ENCODE assay signal across 16 cellular contexts in the genomic region with DNA sequence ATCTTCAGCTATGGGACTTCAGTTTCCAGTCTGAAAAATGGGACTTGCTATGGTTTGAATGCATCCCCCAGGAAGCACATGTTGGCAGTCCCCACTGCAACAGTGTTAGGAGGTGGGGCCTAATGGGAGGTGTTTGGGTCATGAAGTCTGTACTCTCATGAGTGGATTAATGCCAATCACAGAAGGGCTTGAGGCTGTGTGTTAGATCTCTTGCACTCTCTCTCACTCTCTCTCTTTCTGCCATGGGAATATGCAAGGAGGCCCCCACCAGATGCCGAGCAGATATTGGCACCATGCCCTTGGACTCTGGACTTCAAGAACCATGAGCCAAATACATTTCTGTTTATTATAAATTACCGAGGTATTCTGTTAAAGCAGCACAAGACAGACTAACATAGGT. TPM values are rescaled to one million over a fixed set of nuclear protein-coding genes. Genes with fewer than 3 reads are reported as not detected.
DNase-seq lines count a peak whose midpoint lies in the region; ATAC-seq and TF ChIP-seq lines count a peak whose summit lies in the region.
"Had no signal": no experiment of that assay in that cellular context is flagged by ENCODE, and none has a peak within 500 bp of the region (broad histone marks: within the 10 kb centered on the region; RNA-seq: fewer than 3 reads in every experiment).

No MANE protein-coding gene starts in this region.

- H3K9me3 Mint-ChIP-seq in type B pancreatic cell (no peaks in the 10 kb centered on the region), Calu3 (ENCODE audit: low read depth, unreplicated experiment) (no peaks in the 10 kb centered on the region)
- H3K9me3 Mint-ChIP-seq: CD4-positive, CD25-positive, alpha-beta regulatory T cell had no signal

- DNase-seq in NCI-H524 (lab: John Stamatoyannopoulos, UW) (peak; percentile 19 to 40), NCI-H524 treated with DMSO at 0.1 percent for 48 hours (lab: John Stamatoyannopoulos, UW) (no peak), NCI-H446 treated with DMSO at 0.1 percent for 48 hours (lab: John Stamatoyannopoulos, UW) (peak; percentile 47), islet precursor cell (peak; percentile 12), type B pancreatic cell (ENCODE audit: extremely low spot score, unreplicated experiment) (peak; percentile 22), Calu3 (no peak), AG20443 (ENCODE audit: low spot score) (no peak)
- DNase-seq: 8988T; CD4-positive, CD25-positive, alpha-beta regulatory T cell; DMS153; DMS79 treated with DMSO at 0.1 percent for 48 hours; EL; GDM1; GM23248 had no signal

- H3K4me1 Mint-ChIP-seq in type B pancreatic cell (ENCODE audit: unreplicated experiment) (peaks cover 7% of the 10 kb centered on the region), Calu3 (ENCODE audit: low read depth, unreplicated experiment) (peaks cover 52% of the 10 kb centered on the region)

- H3K4me3 Mint-ChIP-seq in type B pancreatic cell (no peak overlapping the region), Calu3 (ENCODE audit: low read depth, unreplicated experiment) (no peak overlapping the region)
- H3K4me3 Mint-ChIP-seq: CD4-positive, CD25-positive, alpha-beta regulatory T cell had no signal

- H3K27ac Mint-ChIP-seq in type B pancreatic cell (no peak overlapping the region), Calu3 (ENCODE audit: unreplicated experiment) (no peak overlapping the region)
- H3K27ac Mint-ChIP-seq: CD4-positive, CD25-positive, alpha-beta regulatory T cell had no signal

- no peak for ATAC-seq in GM19452 (IDR thresholded peaks at IDR 0.05; ENCODE audit: unreplicated experiment)

- BruUV-seq in Calu3 (replicated peaks; lab: Mats Ljungman, UMichigan), result no TSS peak

- no peaks in the 10 kb centered on the region for H3K36me3 Mint-ChIP-seq in type B pancreatic cell
- H3K36me3 Mint-ChIP-seq in Calu3 (ENCODE audit: insufficient read depth, unreplicated experiment), result no peaks in the 10 kb centered on the region
- H3K36me3 Mint-ChIP-seq: CD4-positive, CD25-positive, alpha-beta regulatory T cell had no signal

- TF ChIP-seq CTCF in type B pancreatic cell (conservative IDR thresholded peaks at IDR 0.05) (no peak), Calu3 (IDR thresholded peaks at IDR 0.05; ENCODE audit: unreplicated experiment) (no peak)

- intact Hi-C loops in Calu3 (cut with micrococcal nuclease; ENCODE audit: unreplicated experiment), result loop anchor here (5.0 kb wide), 1 partner anchor 691 kb away; no protein-coding TSS in a partner anchor

- H3K27me3 Mint-ChIP-seq in type B pancreatic cell, result no peaks in the 10 kb centered on the region
- peaks cover 17% of the 10 kb centered on the region for H3K27me3 Mint-ChIP-seq in Calu3 (ENCODE audit: unreplicated experiment)

- CTCF ChIA-PET in Calu3 (lab: Charles Lee), result interaction anchor here (1.5 kb wide), 1 partner anchor 129 kb away, joined by 10 read pairs; no protein-coding TSS in a partner anchor

RNA-seq across cellular contexts. Expression of gene AP1B1, which starts 7.8 kb away (rescaled TPM):
- 60.9 and 73.3 TPM in 2 replicates for total RNA-seq in type B pancreatic cell (ENCODE audit: low replicate concordance)
- total RNA-seq in Calu3 (2022), result 88.9 and 92.7 TPM in 2 replicates

RNA-seq across cellular contexts. Expression of gene RFPL1, which starts 42.3 kb away (rescaled TPM):
- total RNA-seq in type B pancreatic cell (ENCODE audit: low replicate concordance), result not detected in 2 replicates
- not detected in 2 replicates for total RNA-seq in Calu3 (2022)
- total RNA-seq: CD4-positive, CD25-positive, alpha-beta regulatory T cell; GM23248; HepG2 had no signal

Comparison
In these comparisons a context has a peak if more than half of its experiments do, and no peak if none do; other contexts are left out.
1. DNase-seq: peak in NCI-H524 (2 of 2), NCI-H446 treated with DMSO at 0.1 percent for 48 hours (single experiment), islet precursor cell (single experiment) and type B pancreatic cell (single experiment); none in NCI-H524 treated with DMSO at 0.1 percent for 48 hours (single experiment), Calu3 (single experiment) and AG20443 (single experiment).